ENCODE assay signal across 14 cellular contexts in the genomic region with DNA sequence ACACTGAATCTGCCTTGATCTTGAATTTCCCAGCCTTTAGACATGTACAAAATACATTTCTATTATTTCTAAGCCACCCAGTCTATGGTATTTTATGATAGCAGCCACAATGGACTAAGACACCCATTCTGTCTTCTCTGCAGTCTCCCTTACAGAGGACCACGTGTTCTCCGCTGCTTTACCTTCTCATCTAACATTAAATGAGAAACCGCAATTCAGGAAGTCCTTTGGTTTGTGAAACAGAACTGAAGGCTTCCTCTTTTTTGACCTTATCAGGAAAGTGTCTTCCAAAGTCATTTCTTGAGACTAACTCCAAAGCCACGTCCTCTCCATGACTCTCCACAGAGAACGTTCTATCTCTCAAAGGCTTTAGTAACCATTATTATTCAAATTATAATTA.
DNase-seq lines count a peak whose midpoint lies in the region; ATAC-seq and TF ChIP-seq lines count a peak whose summit lies in the region.
"Had no signal": no experiment of that assay in that cellular context is flagged by ENCODE, and none has a peak within 500 bp of the region (broad histone marks: within the 10 kb centered on the region; RNA-seq: fewer than 3 reads in every experiment).

No MANE protein-coding gene starts in this region.

- H3K4me3 ChIP-seq in NB4 (ENCODE audit: low read depth, low read length) (no peak overlapping the region), GM23248 (no peak overlapping the region)

- H3K9me2 ChIP-seq in GM23248 (ENCODE audit: insufficient read depth) = no peaks in the 10 kb centered on the region

- H3K9me3 ChIP-seq in GM23248 (ENCODE audit: low read depth) = no peaks in the 10 kb centered on the region

- 24 to 31% methylated on average over 5 of the region's 5 CpGs for WGBS in GM23248 (ENCODE audit: low coverage in 1 of 2, low lambda C conversion rate in 2 of 2, missing lambda C conversion rate in 2 of 2), 2 experiments

- TF ChIP-seq CTCF in NB4 (IDR thresholded peaks at IDR 0.05; ENCODE audit: low read depth, low read length) (no peak), progenitor cell of endocrine pancreas (IDR thresholded peaks at IDR 0.05; ENCODE audit: unreplicated experiment) (no peak)

- no peaks in the 10 kb centered on the region for H3K9me3 Mint-ChIP-seq in progenitor cell of endocrine pancreas (ENCODE audit: low read depth)
- H3K9me3 Mint-ChIP-seq in activated CD4-positive, alpha-beta T cell treated with anti-CD3 and anti-CD28 coated beads, Interleukin-2, amount 10 ng/mL, durations not matched to agents 24 days and 14 days = no peaks in the 10 kb centered on the region
- H3K9me3 Mint-ChIP-seq: effector memory CD8-positive, alpha-beta T cell had no signal

- H4K20me1 ChIP-seq in GM23248 (ENCODE audit: insufficient read depth) = no peaks in the 10 kb centered on the region

- no peak overlapping the region for H3K9ac ChIP-seq in GM23248

- in situ Hi-C loops in GM23248 (cut with MboI) = no loop called here

- H3K79me2 ChIP-seq in GM23248 (ENCODE audit: insufficient read depth) = no peaks in the 10 kb centered on the region

- H2AFZ ChIP-seq in GM23248 = no peak overlapping the region

- intact Hi-C loops in activated CD4-positive, alpha-beta T cell treated with anti-CD3 and anti-CD28 coated beads, Interleukin-2, amount 10 ng/mL, durations not matched to agents 24 days and 14 days (cut with micrococcal nuclease) = no loop called here

- H3K4me2 ChIP-seq in GM23248 (ENCODE audit: unreplicated experiment) = no peak overlapping the region

- H3K27me3 ChIP-seq in GM23248 (replicated peaks; ENCODE audit: insufficient read depth) = no peaks in the 10 kb centered on the region

- DNase-seq in NB4 (ENCODE audit: low read depth) = peak; percentile 62
- DNase-seq in cerebellar nuclear complex (lab: John Stamatoyannopoulos, UW) = no peak
- DNase-seq in progenitor cell of endocrine pancreas (ENCODE audit: low spot score, unreplicated experiment) = no peak
- DNase-seq in GM23248 = no peak
- no peak for DNase-seq in activated CD4-positive, alpha-beta T cell treated with anti-CD3 and anti-CD28 coated beads, Interleukin-2, amount 10 ng/mL, durations not matched to agents 24 days and 14 days
- DNase-seq: activated CD4-positive, alpha-beta T cell treated with anti-CD3 and anti-CD28 coated beads for 36 hours; DMS79 treated with DMSO at 0.1 percent for 48 hours; effector memory CD8-positive, alpha-beta T cell; hippocampal formation; NCI-H187 treated with DMSO at 0.1 percent for 48 hours; Right ventricle myocardium superior had no signal

- H3K27ac ChIP-seq in GM23248 = no peak overlapping the region
- H3K27ac ChIP-seq: HL-60 had no signal

- peaks cover 3% of the 10 kb centered on the region for H3K27me3 Mint-ChIP-seq in progenitor cell of endocrine pancreas
- no peaks in the 10 kb centered on the region for H3K27me3 Mint-ChIP-seq in activated CD4-positive, alpha-beta T cell treated with anti-CD3 and anti-CD28 coated beads, Interleukin-2, amount 10 ng/mL, durations not matched to agents 24 days and 14 days
- H3K27me3 Mint-ChIP-seq: activated CD4-positive, alpha-beta T cell treated with anti-CD3 and anti-CD28 coated beads for 36 hours had no signal

- no peaks in the 10 kb centered on the region for H3K36me3 ChIP-seq in GM23248 (ENCODE audit: low read depth)

- no peak overlapping the region for H3K4me3 Mint-ChIP-seq in progenitor cell of endocrine pancreas (ENCODE audit: low read depth)
- no peak overlapping the region for H3K4me3 Mint-ChIP-seq in activated CD4-positive, alpha-beta T cell treated with anti-CD3 and anti-CD28 coated beads, Interleukin-2, amount 10 ng/mL, durations not matched to agents 24 days and 14 days
- H3K4me3 Mint-ChIP-seq: activated CD4-positive, alpha-beta T cell treated with anti-CD3 and anti-CD28 coated beads for 36 hours; effector memory CD8-positive, alpha-beta T cell had no signal

- ATAC-seq in GM19324 (IDR thresholded peaks at IDR 0.05; ENCODE audit: low FRiP score, unreplicated experiment) (peak; percentile 45), HG02970 (IDR thresholded peaks at IDR 0.05; ENCODE audit: low FRiP score, unreplicated experiment) (peak; percentile 59)
- ATAC-seq: activated CD4-positive, alpha-beta T cell treated with anti-CD3 and anti-CD28 coated beads for 36 hours; effector memory CD8-positive, alpha-beta T cell had no signal

- H3K36me3 Mint-ChIP-seq in progenitor cell of endocrine pancreas (ENCODE audit: insufficient read depth) = no peaks in the 10 kb centered on the region
- H3K36me3 Mint-ChIP-seq in activated CD4-positive, alpha-beta T cell treated with anti-CD3 and anti-CD28 coated beads, Interleukin-2, amount 10 ng/mL, durations not matched to agents 24 days and 14 days (ENCODE audit: low read depth) = no peaks in the 10 kb centered on the region

- no peak for TF ChIP-seq POLR2A in NB4 (IDR thresholded peaks at IDR 0.05; ENCODE audit: extremely low read depth, insufficient read length)

- H3K27ac Mint-ChIP-seq in progenitor cell of endocrine pancreas = no peak overlapping the region
- no peak overlapping the region for H3K27ac Mint-ChIP-seq in activated CD4-positive, alpha-beta T cell treated with anti-CD3 and anti-CD28 coated beads, Interleukin-2, amount 10 ng/mL, durations not matched to agents 24 days and 14 days
- H3K27ac Mint-ChIP-seq: activated CD4-positive, alpha-beta T cell treated with anti-CD3 and anti-CD28 coated beads for 36 hours had no signal

- H3F3A ChIP-seq in GM23248 (ENCODE audit: insufficient read depth) = no peaks in the 10 kb centered on the region

- no peaks in the 10 kb centered on the region for H3K4me1 Mint-ChIP-seq in progenitor cell of endocrine pancreas (ENCODE audit: low read depth)
- H3K4me1 Mint-ChIP-seq in activated CD4-positive, alpha-beta T cell treated with anti-CD3 and anti-CD28 coated beads, Interleukin-2, amount 10 ng/mL, durations not matched to agents 24 days and 14 days = no peaks in the 10 kb centered on the region

- H3K4me1 ChIP-seq in GM23248 (ENCODE audit: insufficient read depth) = no peaks in the 10 kb centered on the region
